17 cellular contexts compared by ENCODE assay signal in genomic region chr18:39692367-39693011, GRCh38.
"Had no signal": no experiment of that assay in that cellular context is flagged by ENCODE, and none has a peak within 500 bp of the region (broad histone marks: within the 10 kb centered on the region; RNA-seq: fewer than 3 reads in every experiment).

No MANE protein-coding gene starts in this region.

- H3K9me3 ChIP-seq: adrenal gland, esophagus squamous epithelium, sigmoid colon, thoracic aorta, upper lobe of right lung had no signal

- H3K9me3 Mint-ChIP-seq: activated T-helper 1 cell treated with anti-CD3 and anti-CD28 coated beads, Interleukin-12 subunit alpha, Interleukin-12 subunit beta, Interleukin-2, Interleukin-4 antibody, amounts not matched to agents 30 ng/mL and 10 ng/mL and 1 ng/mL, durations not matched to agents 14 hours and 24 hours and 36 hours; stimulated activated naive B cell treated with anti-CD40 and anti-IgM and Interleukin-4, amounts not matched to agents 10 μg/mL and 1 μg/mL and 100 μg/mL, for 72 hours had no signal

- H3K4me3 Mint-ChIP-seq: activated T-helper 1 cell treated with anti-CD3 and anti-CD28 coated beads, Interleukin-12 subunit alpha, Interleukin-12 subunit beta, Interleukin-2, Interleukin-4 antibody, amounts not matched to agents 30 ng/mL and 10 ng/mL and 1 ng/mL, durations not matched to agents 14 hours and 24 hours and 36 hours; dendritic cell treated with granulocyte-macrophage colony-stimulating factor and Interleukin-4, amounts not matched to agents 40 ng/mL and 50 ng/mL, for 4 days; naive thymus-derived CD4-positive, alpha-beta T cell; stimulated activated naive B cell treated with anti-CD40 and anti-IgM and Interleukin-4, amounts not matched to agents 10 μg/mL and 1 μg/mL and 100 μg/mL, for 72 hours; T-helper 1 cell treated with Interleukin-12 subunit alpha and Interleukin-12 subunit beta and Interleukin-4 antibody, amounts not matched to agents 30 μg/mL and 1 μg/mL, for 36 hours had no signal

- H3K4me1 ChIP-seq: adrenal gland, esophagus squamous epithelium, sigmoid colon, spleen, upper lobe of right lung had no signal

- H3K27ac Mint-ChIP-seq: activated naive CD4-positive, alpha-beta T cell treated with anti-CD3 and anti-CD28 coated beads, Interleukin-2, amount 50 U/mL, for 72 hours; activated T-helper 1 cell treated with anti-CD3 and anti-CD28 coated beads, Interleukin-12 subunit alpha, Interleukin-12 subunit beta, Interleukin-2, Interleukin-4 antibody, amounts not matched to agents 30 ng/mL and 10 ng/mL and 1 ng/mL, durations not matched to agents 14 hours and 24 hours and 36 hours; dendritic cell treated with granulocyte-macrophage colony-stimulating factor and Interleukin-4, amounts not matched to agents 40 ng/mL and 50 ng/mL, for 4 days; naive thymus-derived CD4-positive, alpha-beta T cell; stimulated activated naive B cell treated with anti-CD40 and anti-IgM and Interleukin-4, amounts not matched to agents 10 μg/mL and 1 μg/mL and 100 μg/mL, for 72 hours; T-helper 1 cell treated with Interleukin-12 subunit alpha and Interleukin-12 subunit beta and Interleukin-4 antibody, amounts not matched to agents 30 μg/mL and 1 μg/mL, for 36 hours had no signal

- H3K36me3 Mint-ChIP-seq: activated naive CD4-positive, alpha-beta T cell treated with anti-CD3 and anti-CD28 coated beads, Interleukin-2, amount 50 U/mL, for 72 hours; naive thymus-derived CD4-positive, alpha-beta T cell; stimulated activated naive B cell treated with anti-CD40 and anti-IgM and Interleukin-4, amounts not matched to agents 10 μg/mL and 1 μg/mL and 100 μg/mL, for 72 hours had no signal

- H3K4me1 Mint-ChIP-seq: naive thymus-derived CD4-positive, alpha-beta T cell; stimulated activated naive B cell treated with anti-CD40 and anti-IgM and Interleukin-4, amounts not matched to agents 10 μg/mL and 1 μg/mL and 100 μg/mL, for 72 hours had no signal

- H3K36me3 ChIP-seq: adrenal gland, esophagus squamous epithelium, sigmoid colon, spleen, thoracic aorta, upper lobe of right lung had no signal

- H3K4me3 ChIP-seq: adrenal gland, esophagus squamous epithelium, sigmoid colon, spleen, thoracic aorta, upper lobe of right lung had no signal

- DNase-seq: activated CD4-positive, CD25-positive, alpha-beta regulatory T cell treated with anti-CD3 and anti-CD28 coated beads, Interleukin-2, amount 50 U/mL, for 72 hours; activated gamma-delta T cell treated with Interleukin-2 at 50 U/mL for 16 hours; adrenal gland; effector memory CD4-positive, alpha-beta T cell; esophagus squamous epithelium; mesenchymal stem cell; naive thymus-derived CD4-positive, alpha-beta T cell; nucleus accumbens; sigmoid colon; spleen; stimulated activated naive B cell treated with anti-CD40 and anti-IgM and Interleukin-4, amounts not matched to agents 10 μg/mL and 1 μg/mL and 100 μg/mL, for 72 hours; upper lobe of right lung had no signal

- H3K27me3 ChIP-seq: adrenal gland, esophagus squamous epithelium, sigmoid colon, spleen, upper lobe of right lung had no signal

- H3K27me3 Mint-ChIP-seq: dendritic cell treated with granulocyte-macrophage colony-stimulating factor and Interleukin-4, amounts not matched to agents 40 ng/mL and 50 ng/mL, for 4 days; naive thymus-derived CD4-positive, alpha-beta T cell; stimulated activated naive B cell treated with anti-CD40 and anti-IgM and Interleukin-4, amounts not matched to agents 10 μg/mL and 1 μg/mL and 100 μg/mL, for 72 hours had no signal

- H3K27ac ChIP-seq: adrenal gland, esophagus squamous epithelium, sigmoid colon, spleen, thoracic aorta, upper lobe of right lung had no signal
